ENCODE assay signal across 7 cellular contexts in the genomic region with DNA sequence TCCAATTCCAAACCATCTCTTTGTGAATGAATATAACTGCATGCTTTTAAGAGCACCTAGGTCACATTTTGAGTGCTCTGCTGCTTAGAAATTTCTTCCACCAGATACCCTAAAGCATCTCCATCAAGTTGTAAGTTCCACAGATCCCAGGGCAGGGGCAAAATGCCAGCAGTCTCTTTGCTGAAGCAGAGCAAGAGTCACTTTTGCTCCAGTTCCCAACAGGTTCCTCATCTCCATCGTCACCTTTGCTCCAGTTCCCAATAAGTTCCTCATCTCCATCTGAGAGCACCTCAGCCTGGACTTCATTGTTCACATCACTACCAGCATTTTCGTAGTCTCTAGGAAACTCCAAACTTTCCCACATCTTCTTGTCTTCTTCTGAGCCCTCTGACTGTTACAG.
"Had no signal": no experiment of that assay in that cellular context is flagged by ENCODE, and none has a peak within 500 bp of the region (broad histone marks: within the 10 kb centered on the region; RNA-seq: fewer than 3 reads in every experiment).

No MANE protein-coding gene starts in this region.

- H3K27ac Mint-ChIP-seq: GM23338, H9, IgD-negative memory B cell had no signal

- H3K4me3 Mint-ChIP-seq: GM23338, H9, IgD-negative memory B cell had no signal

- ATAC-seq: GM23338 had no signal

- H3K4me3 ChIP-seq: GM23338 had no signal

- H3K36me3 Mint-ChIP-seq: IgD-negative memory B cell had no signal

- H2AFZ ChIP-seq: GM23338 had no signal

- H3K4me2 ChIP-seq: GM23338 had no signal

- DNase-seq: H9, HCEC 1CT had no signal

- FAIRE-seq: H1, H54, HTR-8/SVneo had no signal

- H3K27me3 Mint-ChIP-seq: IgD-negative memory B cell had no signal
